ENCODE assay signal across 19 cellular contexts in the genomic region with DNA sequence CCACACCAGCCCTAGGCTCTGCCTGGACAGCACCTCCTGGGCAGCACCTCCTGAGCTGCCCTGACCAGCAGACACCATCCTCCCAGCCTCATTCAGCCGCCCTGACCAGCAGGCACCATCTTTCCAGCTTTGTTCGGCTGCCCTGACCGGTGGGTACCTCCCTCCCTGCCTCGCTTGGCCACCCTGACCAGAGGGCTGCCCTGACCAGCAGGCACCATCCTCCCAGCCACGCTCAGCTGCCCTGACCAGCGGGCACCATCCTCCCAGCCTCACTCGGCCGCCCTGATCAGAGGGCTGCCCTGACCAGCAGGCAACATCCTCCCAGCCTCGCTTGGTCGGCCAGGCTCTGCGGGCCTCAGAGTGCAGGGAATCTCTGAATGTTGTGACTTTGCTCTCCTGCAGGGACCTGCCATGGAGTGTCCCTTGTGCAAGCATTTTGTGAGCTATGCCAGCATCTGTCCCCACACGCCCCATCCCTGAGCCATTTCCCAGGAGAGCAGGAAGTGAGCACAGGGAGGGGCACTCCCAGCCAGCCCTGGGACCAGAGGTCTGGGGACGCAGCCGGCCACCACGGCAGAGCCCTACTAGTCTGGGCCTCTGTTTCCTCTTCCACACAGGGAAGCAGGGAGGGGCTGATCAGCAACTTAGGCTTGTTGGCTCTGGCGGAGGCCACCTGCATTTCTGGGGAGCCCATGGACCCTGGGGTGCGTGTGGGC.
"Had no signal": no experiment of that assay in that cellular context is flagged by ENCODE, and none has a peak within 500 bp of the region (broad histone marks: within the 10 kb centered on the region; RNA-seq: fewer than 3 reads in every experiment).

No MANE protein-coding gene starts in this region.

- H3K36me3 ChIP-seq: esophagus squamous epithelium, lower lobe of right lung, sigmoid colon, suprapubic skin had no signal

- H3K9me3 Mint-ChIP-seq: activated naive CD4-positive, alpha-beta T cell treated with anti-CD3 and anti-CD28 coated beads, Interleukin-2, amount 50 U/mL, for 72 hours; T-helper 2 cell treated with Interferon-gamma antibody and Interleukin-4, amounts not matched to agents 5 μg/mL and 100 μg/mL, for 36 hours had no signal

- H3K4me3 ChIP-seq: esophagus squamous epithelium, lower lobe of right lung, sigmoid colon, suprapubic skin had no signal

- H3K4me3 Mint-ChIP-seq: naive B cell; T-helper 2 cell treated with Interferon-gamma antibody and Interleukin-4, amounts not matched to agents 5 μg/mL and 100 μg/mL, for 36 hours had no signal

- FAIRE-seq: endometrium had no signal

- DNase-seq: activated CD4-positive, alpha-beta T cell treated with anti-CD3 and anti-CD28 coated beads, Interleukin-2, amount 50 U/mL, for 4 hours; activated T-cell treated with anti-CD3 and anti-CD28 coated beads, Interleukin-2, amount 50 U/mL, for 1 hour; esophagus squamous epithelium; foreskin fibroblast; islet precursor cell; lower lobe of right lung; midbrain; naive B cell; nucleus accumbens; sigmoid colon; stimulated activated CD4-positive, alpha-beta T cell treated with anti-CD3 and anti-CD28 coated beads, Interleukin-2, amount 100 ng/mL, for 24 hours; stimulated activated naive CD4-positive, alpha-beta T cell; SW 1271 had no signal

- H3K27me3 ChIP-seq: esophagus squamous epithelium, sigmoid colon, suprapubic skin had no signal

- H3K27ac ChIP-seq: esophagus squamous epithelium, lower lobe of right lung, sigmoid colon, suprapubic skin had no signal

- H3K4me1 ChIP-seq: sigmoid colon had no signal

- H3K9me3 ChIP-seq: esophagus squamous epithelium, lower lobe of right lung, sigmoid colon, suprapubic skin had no signal

- H3K4me1 Mint-ChIP-seq: naive B cell had no signal

- H3K36me3 Mint-ChIP-seq: activated naive CD4-positive, alpha-beta T cell treated with anti-CD3 and anti-CD28 coated beads, Interleukin-2, amount 50 U/mL, for 72 hours; naive B cell had no signal

- H3K27ac Mint-ChIP-seq: naive B cell; progenitor cell of endocrine pancreas; T-helper 2 cell treated with Interferon-gamma antibody and Interleukin-4, amounts not matched to agents 5 μg/mL and 100 μg/mL, for 36 hours had no signal

- ATAC-seq: activated CD4-positive, CD25-positive, alpha-beta regulatory T cell treated with anti-CD3 and anti-CD28 coated beads, Interleukin-2, amount 50 U/mL, for 24 hours; activated naive CD4-positive, alpha-beta T cell treated with anti-CD3 and anti-CD28 coated beads, Interleukin-2, amount 50 U/mL, for 72 hours had no signal
